Comparison of ENCODE assay signal across 11 cellular contexts in the genomic region with DNA sequence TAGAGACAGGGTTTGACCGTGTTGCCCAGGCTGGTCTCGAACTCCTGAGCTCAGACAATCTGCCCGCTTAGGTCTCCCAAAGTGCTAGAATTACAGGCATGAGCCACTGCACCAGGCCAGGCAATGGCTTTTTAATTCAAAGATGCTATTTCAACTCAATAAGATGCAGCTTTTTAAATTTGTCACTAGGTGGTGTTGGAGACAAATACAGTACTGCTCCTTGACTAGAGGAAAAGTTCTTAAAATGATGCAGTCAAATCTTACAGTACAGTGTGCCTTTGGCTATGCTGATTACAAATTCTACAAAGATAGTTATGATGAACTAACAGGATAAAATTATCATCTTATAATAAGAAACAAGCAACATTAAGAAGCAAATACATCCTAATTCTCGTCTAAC.
A peak's percentile ranks its signal among the peaks of the same experiment; 100 is the strongest.
DNase-seq lines count a peak whose midpoint lies in the region; ATAC-seq and TF ChIP-seq lines count a peak whose summit lies in the region.
"Had no signal": no experiment of that assay in that cellular context is flagged by ENCODE, and none has a peak within 500 bp of the region (broad histone marks: within the 10 kb centered on the region; RNA-seq: fewer than 3 reads in every experiment).

No MANE protein-coding gene starts in this region.

- no peak overlapping the region for H3K4me3 Mint-ChIP-seq in activated T-cell treated with anti-CD3 and anti-CD28 coated beads, Interleukin-2, amount 50 U/mL, for 24 hours

- H3K27me3 ChIP-seq in A673 (replicated peaks; ENCODE audit: insufficient read depth, low read depth, low read length, poor library complexity): no peaks in the 10 kb centered on the region
- no peaks in the 10 kb centered on the region for H3K27me3 ChIP-seq in fibroblast of lung (ENCODE audit: control insufficient read depth, insufficient read depth, low read length)

- H3K9me3 ChIP-seq in A673 (ENCODE audit: low read depth, low read length, poor library complexity, severe bottlenecking) (no peaks in the 10 kb centered on the region), fibroblast of lung (ENCODE audit: control insufficient read depth, insufficient read depth, low read depth, low read length) (no peaks in the 10 kb centered on the region)

- no peak overlapping the region for H2AFZ ChIP-seq in fibroblast of lung (ENCODE audit: low read length)

- BruUV-seq in A673 (replicated peaks; lab: Mats Ljungman, UMichigan): no TSS peak

- no peak overlapping the region for H3K27ac Mint-ChIP-seq in activated T-cell treated with anti-CD3 and anti-CD28 coated beads, Interleukin-2, amount 50 U/mL, for 24 hours

- H3K36me3 Mint-ChIP-seq in activated T-cell treated with anti-CD3 and anti-CD28 coated beads, Interleukin-2, amount 50 U/mL, for 24 hours (ENCODE audit: low read depth): no peaks in the 10 kb centered on the region

- H4K20me1 ChIP-seq in fibroblast of lung (ENCODE audit: control insufficient read depth, extremely low read depth, insufficient read depth, low read length): no peaks in the 10 kb centered on the region

- no peak overlapping the region for H3K4me2 ChIP-seq in fibroblast of lung (ENCODE audit: extremely low read depth, insufficient read depth, low read length)

- H3K4me1 ChIP-seq in A673 (ENCODE audit: insufficient read depth, low read length, poor library complexity, severe bottlenecking): no peaks in the 10 kb centered on the region
- no peaks in the 10 kb centered on the region for H3K4me1 ChIP-seq in fibroblast of lung (ENCODE audit: control insufficient read depth, extremely low read depth, insufficient read depth, low read length)

- H3K27ac ChIP-seq in A673 (ENCODE audit: low read depth, low read length, poor library complexity, severe bottlenecking) (no peak overlapping the region), fibroblast of lung (ENCODE audit: insufficient read depth, low read length) (no peak overlapping the region)

- intact Hi-C loops in A673 (cut with micrococcal nuclease; ENCODE audit: unreplicated experiment): no loop called here

- CTCF ChIA-PET in A673 (lab: Charles Lee): interaction anchor here (0.5 kb wide), 1 partner anchor 1364 kb away, joined by 3 read pairs; no protein-coding TSS in a partner anchor

- H3K36me3 ChIP-seq in A673 (ENCODE audit: insufficient read depth, low read length, poor library complexity, severe bottlenecking) (no peaks in the 10 kb centered on the region), fibroblast of lung (ENCODE audit: control insufficient read depth, insufficient read depth, low read length) (no peaks in the 10 kb centered on the region)

- no peaks in the 10 kb centered on the region for H3K79me2 ChIP-seq in fibroblast of lung (ENCODE audit: control insufficient read depth, insufficient read depth, low read length)

- TF ChIP-seq CTCF in A673 (conservative IDR thresholded peaks at IDR 0.05; ENCODE audit: low read depth, low read length): peak; percentile 49
- TF ChIP-seq CTCF in fibroblast of lung (conservative IDR thresholded peaks at IDR 0.05 in 1 of 2, IDR thresholded peaks at IDR 0.05 in 1 of 2; ENCODE audit: low read depth in 1 of 2, low read length in 2 of 2): peak in 1 of 2 donors; percentile 43

- H3K4me1 Mint-ChIP-seq in activated T-cell treated with anti-CD3 and anti-CD28 coated beads, Interleukin-2, amount 50 U/mL, for 24 hours (ENCODE audit: low read depth): no peaks in the 10 kb centered on the region

- ATAC-seq in HG03039 (IDR thresholded peaks at IDR 0.05; ENCODE audit: unreplicated experiment): no peak

- DNase-seq in A673 (ENCODE audit: low spot score) (peak; percentile 27), H4 (ENCODE audit: low spot score) (peak; percentile 35), OCI-M1 (lab: John Stamatoyannopoulos, UW) (peak; percentile 18), fibroblast of lung (ENCODE audit: low read depth in 2 of 2) (peak; percentile 6 to 47)
- DNase-seq in activated CD4-positive, alpha-beta T cell treated with anti-CD3 and anti-CD28 coated beads for 48 hours: no peak
- DNase-seq in activated CD4-positive, alpha-beta T cell treated with anti-CD3 and anti-CD28 coated beads for 1 hour: no peak
- DNase-seq in activated T-cell treated with anti-CD3 and anti-CD28 coated beads, Interleukin-2, amount 50 U/mL, for 24 hours: no peak
- DNase-seq: DMS153; effector CD4-positive, alpha-beta T cell; NCI-H2029 treated with DMSO at 0.1 percent for 48 hours had no signal

- H3K4me3 ChIP-seq in A673 (ENCODE audit: low read depth, low read length, poor library complexity, severe bottlenecking) (no peak overlapping the region), fibroblast of lung (replicated peaks in 1 of 4; ENCODE audit: control extremely low read depth in 1 of 4, insufficient read depth in 1 of 4, low read depth in 3 of 4, low read length in 4 of 4) (no peak overlapping the region)

- no peaks in the 10 kb centered on the region for H3K27me3 Mint-ChIP-seq in activated T-cell treated with anti-CD3 and anti-CD28 coated beads, Interleukin-2, amount 50 U/mL, for 24 hours

- H3K9me3 Mint-ChIP-seq in activated T-cell treated with anti-CD3 and anti-CD28 coated beads, Interleukin-2, amount 50 U/mL, for 24 hours: no peaks in the 10 kb centered on the region

- POLR2A ChIA-PET in A673 (lab: Charles Lee; ENCODE audit: low non-redundant PET): no interaction called here

- no peak overlapping the region for H3K9ac ChIP-seq in fibroblast of lung (ENCODE audit: insufficient read depth, low read length)

Comparison
In these comparisons a context has a peak if more than half of its experiments do, and no peak if none do; other contexts are left out.
1. DNase-seq: peak in A673 (single experiment), H4 (single experiment), OCI-M1 (single experiment) and fibroblast of lung (2 of 2); none in activated CD4-positive, alpha-beta T cell treated with anti-CD3 and anti-CD28 coated beads for 48 hours (single experiment), activated CD4-positive, alpha-beta T cell treated with anti-CD3 and anti-CD28 coated beads for 1 hour (single experiment) and activated T-cell treated with anti-CD3 and anti-CD28 coated beads, Interleukin-2, amount 50 U/mL, for 24 hours (single experiment).